Comparison of ENCODE assay signal across 11 cellular contexts in genomic region chr6:152368761-152369624, GRCh38.
A peak's percentile ranks its signal among the peaks of the same experiment; 100 is the strongest.
DNase-seq lines count a peak whose midpoint lies in the region; TF ChIP-seq lines count a peak whose summit lies in the region.
"Had no signal": no experiment of that assay in that cellular context is flagged by ENCODE, and none has a peak within 500 bp of the region (broad histone marks: within the 10 kb centered on the region; RNA-seq: fewer than 3 reads in every experiment).

No MANE protein-coding gene starts in this region.

- H3K27ac ChIP-seq in ACC112 (ENCODE audit: low read depth, low read length): no peak overlapping the region
- H3K27ac ChIP-seq in WERI-Rb-1: peak overlapping the region; percentile 24; the same call in 1 of the 2 replicates
- H3K27ac ChIP-seq in cardiac muscle cell: peak overlapping the region; percentile 23
- H3K27ac ChIP-seq: SJSA1 had no signal

- no peaks in the 10 kb centered on the region for H3K79me2 ChIP-seq in ACC112 (ENCODE audit: control insufficient read depth, insufficient read depth, low read length, unreplicated experiment)

- no peaks in the 10 kb centered on the region for H3K27me3 ChIP-seq in ACC112 (ENCODE audit: insufficient read depth, low read length)
- no peaks in the 10 kb centered on the region for H3K27me3 ChIP-seq in WERI-Rb-1 (ENCODE audit: insufficient read depth, low read depth, severe bottlenecking)
- no peaks in the 10 kb centered on the region for H3K27me3 ChIP-seq in cardiac muscle cell
- H3K27me3 ChIP-seq: SJSA1 had no signal

- H3K9me3 ChIP-seq in WERI-Rb-1 (ENCODE audit: severe bottlenecking): no peaks in the 10 kb centered on the region
- H3K9me3 ChIP-seq in cardiac muscle cell (ENCODE audit: low read depth): no peaks in the 10 kb centered on the region
- H3K9me3 ChIP-seq: SJSA1 had no signal

- peak overlapping the region; percentile 10; the same call in 1 of the 2 replicates for H3K4me3 ChIP-seq in ACC112 (ENCODE audit: low read depth, low read length)
- peak overlapping the region; percentile 43 for H3K4me3 ChIP-seq in WERI-Rb-1 (ENCODE audit: low read depth, low read length)
- no peak overlapping the region for H3K4me3 ChIP-seq in cardiac muscle cell
- H3K4me3 ChIP-seq: SJSA1 had no signal

- H3K36me3 ChIP-seq in ACC112 (ENCODE audit: insufficient read depth, low read length) (peaks cover 15% of the 10 kb centered on the region), WERI-Rb-1 (no peaks in the 10 kb centered on the region), cardiac muscle cell (peaks cover 48% of the 10 kb centered on the region)

- TF ChIP-seq CTCF in WERI-Rb-1 (IDR thresholded peaks at IDR 0.05; ENCODE audit: low read depth, low read length) (no peak), cardiac muscle cell (IDR thresholded peaks at IDR 0.05; ENCODE audit: low read depth, low read length) (no peak)

- H3K4me1 ChIP-seq in ACC112 (ENCODE audit: control insufficient read depth, insufficient read depth, low read length, unreplicated experiment): peaks cover 16% of the 10 kb centered on the region
- no peaks in the 10 kb centered on the region for H3K4me1 ChIP-seq in cardiac muscle cell (ENCODE audit: low read depth)
- H3K4me1 ChIP-seq: SJSA1 had no signal

- DNase-seq in WERI-Rb-1: peak; percentile 50
- DNase-seq in cardiac muscle cell (ENCODE audit: low read depth in 1 of 2, low spot score in 1 of 2): peak in 1 of 2 donors; percentile 59
- DNase-seq in nucleus accumbens (lab: John Stamatoyannopoulos, UW): peak in 31 of 56 donors; percentile 10 to 48 (median 22)
- DNase-seq in OCI-M2 (lab: John Stamatoyannopoulos, UW; ENCODE audit: unreplicated experiment): no peak
- no peak for DNase-seq in cerebellar cortex (ENCODE audit: low spot score)
- DNase-seq in NCI-H510A (lab: John Stamatoyannopoulos, UW): no peak
- no peak for DNase-seq in OCI-M1 (lab: John Stamatoyannopoulos, UW)
- DNase-seq: activated CD8-positive, alpha-beta memory T cell treated with anti-CD3 and anti-CD28 coated beads for 24 hours; stimulated activated naive B cell treated with anti-CD40 and anti-IgM and Interleukin-4, amounts not matched to agents 10 μg/mL and 1 μg/mL and 100 μg/mL, for 72 hours had no signal

- no peak overlapping the region for H2AFZ ChIP-seq in ACC112 (ENCODE audit: low read length, unreplicated experiment)

Comparison
In these comparisons a context has a peak if more than half of its experiments do, and no peak if none do; other contexts are left out.
1. DNase-seq: peak in WERI-Rb-1 (single experiment) and nucleus accumbens (31 of 56); none in OCI-M2 (single experiment), cerebellar cortex (single experiment), NCI-H510A (single experiment) and OCI-M1 (single experiment).